Comparison of ENCODE assay signal across 8 cellular contexts in genomic region chr7:74482629-74483401, GRCh38. TPM values are rescaled to one million over a fixed set of nuclear protein-coding genes. Genes with fewer than 3 reads are reported as not detected.
DNase-seq lines count a peak whose midpoint lies in the region; ATAC-seq and TF ChIP-seq lines count a peak whose summit lies in the region.

No MANE protein-coding gene starts in this region.

- H3K27me3 ChIP-seq in HL-60 (ENCODE audit: insufficient read depth, poor library complexity, severe bottlenecking) = no peaks in the 10 kb centered on the region
- H3K27me3 ChIP-seq in adrenal gland = no peaks in the 10 kb centered on the region
- H3K27me3 ChIP-seq in thyroid gland = no peaks in the 10 kb centered on the region

- DNase-seq in HL-60 (ENCODE audit: low read depth in 1 of 2, low spot score in 1 of 2) (peak; percentile 83 to 85), adrenal gland (peak in 4 of 7 donors; percentile 50 to 79 (median 68)), kidney tubule cell (ENCODE audit: low spot score) (peak; percentile 94), thyroid gland (peak; percentile 41 to 53), occipital lobe (lab: John Stamatoyannopoulos, UW) (no peak), GM19238 (ENCODE audit: insufficient read length, low spot score) (no peak), DMS79 treated with DMSO at 0.1 percent for 48 hours (lab: John Stamatoyannopoulos, UW) (no peak)

- intact Hi-C loops in adrenal gland (cut with DNase I) = no loop called here
- intact Hi-C loops in thyroid gland (cut with DNase I) = no loop called here

- WGBS in adrenal gland, 4 donors = 72 to 80% (median 74%) methylated on average over 16 of the region's 16 CpGs
- 76 to 82% methylated on average over 16 of the region's 16 CpGs for WGBS in thyroid gland, 2 donors

- no peak overlapping the region for H3K4me3 ChIP-seq in HL-60 (replicated peaks; ENCODE audit: insufficient read depth, low read length)
- no peak overlapping the region for H3K4me3 ChIP-seq in adrenal gland
- no peak overlapping the region for H3K4me3 ChIP-seq in thyroid gland (replicated peaks in 1 of 3)

- H3K36me3 ChIP-seq in adrenal gland (replicated peaks in 1 of 2) (no peaks in the 10 kb centered on the region), thyroid gland (no peaks in the 10 kb centered on the region)

- H3K27ac ChIP-seq in HL-60 (replicated peaks) (no peak overlapping the region; the same call in 1 of the 2 replicates), adrenal gland (peak overlapping the region in 4 of 5 donors; percentile 8 to 97 (median 71)), thyroid gland (peak overlapping the region; percentile 79 to 99 (median 97))

- TF ChIP-seq POLR2A in adrenal gland (IDR thresholded peaks at IDR 0.05) = peak in 1 of 2 donors; percentile 18
- no peak for TF ChIP-seq POLR2A in thyroid gland (IDR thresholded peaks at IDR 0.05)

- H3K4me1 ChIP-seq in adrenal gland (replicated peaks in 1 of 2) = peaks cover 54% of the 10 kb centered on the region in 2 donors
- H3K4me1 ChIP-seq in thyroid gland = peaks cover 58 to 78% of the 10 kb centered on the region in 2 donors

- H3K9me3 ChIP-seq in adrenal gland (replicated peaks in 1 of 3) = no peaks in the 10 kb centered on the region
- H3K9me3 ChIP-seq in thyroid gland = no peaks in the 10 kb centered on the region

- TF ChIP-seq CTCF in HL-60 (IDR thresholded peaks at IDR 0.05; ENCODE audit: insufficient read depth, low read length) = no peak
- TF ChIP-seq CTCF in adrenal gland (IDR thresholded peaks at IDR 0.05) = no peak
- TF ChIP-seq CTCF in thyroid gland (IDR thresholded peaks at IDR 0.05) = no peak

- ATAC-seq in HG02852 (IDR thresholded peaks at IDR 0.05; ENCODE audit: unreplicated experiment) = no peak

RNA-seq across cellular contexts. Expression of gene GTF2IRD1, which starts 29.1 kb away (rescaled TPM):
- 10 to 100 TPM; 19.7 to 41.3 (median 25.5) TPM for total RNA-seq in adrenal gland
- polyA plus RNA-seq in adrenal gland = 10 to 100 TPM; 20.5 to 28.0 (median 27.8) TPM
- total RNA-seq in thyroid gland = 10 to 100 TPM; 28.1 to 41.1 (median 31.0) TPM
- total RNA-seq in occipital lobe = 16.1 TPM

Comparison
In these comparisons a context has a peak if more than half of its experiments do, and no peak if none do; other contexts are left out.
1. DNase-seq: peak in HL-60 (2 of 2), adrenal gland (4 of 7), kidney tubule cell (single experiment) and thyroid gland (2 of 2); none in occipital lobe (single experiment), GM19238 (single experiment) and DMS79 treated with DMSO at 0.1 percent for 48 hours (single experiment).